ENCODE assay signal across 1 cellular context in genomic region chr3:141499304-141499703, GRCh38.
TF ChIP-seq lines count a peak whose summit lies in the region.

No MANE protein-coding gene starts in this region.

TF ChIP-seq in HepG2, 621 proteins besides CTCF, POLR2A, EP300 and RAD21 (continued from another document):
- TF ChIP-seq, protein P1, sequence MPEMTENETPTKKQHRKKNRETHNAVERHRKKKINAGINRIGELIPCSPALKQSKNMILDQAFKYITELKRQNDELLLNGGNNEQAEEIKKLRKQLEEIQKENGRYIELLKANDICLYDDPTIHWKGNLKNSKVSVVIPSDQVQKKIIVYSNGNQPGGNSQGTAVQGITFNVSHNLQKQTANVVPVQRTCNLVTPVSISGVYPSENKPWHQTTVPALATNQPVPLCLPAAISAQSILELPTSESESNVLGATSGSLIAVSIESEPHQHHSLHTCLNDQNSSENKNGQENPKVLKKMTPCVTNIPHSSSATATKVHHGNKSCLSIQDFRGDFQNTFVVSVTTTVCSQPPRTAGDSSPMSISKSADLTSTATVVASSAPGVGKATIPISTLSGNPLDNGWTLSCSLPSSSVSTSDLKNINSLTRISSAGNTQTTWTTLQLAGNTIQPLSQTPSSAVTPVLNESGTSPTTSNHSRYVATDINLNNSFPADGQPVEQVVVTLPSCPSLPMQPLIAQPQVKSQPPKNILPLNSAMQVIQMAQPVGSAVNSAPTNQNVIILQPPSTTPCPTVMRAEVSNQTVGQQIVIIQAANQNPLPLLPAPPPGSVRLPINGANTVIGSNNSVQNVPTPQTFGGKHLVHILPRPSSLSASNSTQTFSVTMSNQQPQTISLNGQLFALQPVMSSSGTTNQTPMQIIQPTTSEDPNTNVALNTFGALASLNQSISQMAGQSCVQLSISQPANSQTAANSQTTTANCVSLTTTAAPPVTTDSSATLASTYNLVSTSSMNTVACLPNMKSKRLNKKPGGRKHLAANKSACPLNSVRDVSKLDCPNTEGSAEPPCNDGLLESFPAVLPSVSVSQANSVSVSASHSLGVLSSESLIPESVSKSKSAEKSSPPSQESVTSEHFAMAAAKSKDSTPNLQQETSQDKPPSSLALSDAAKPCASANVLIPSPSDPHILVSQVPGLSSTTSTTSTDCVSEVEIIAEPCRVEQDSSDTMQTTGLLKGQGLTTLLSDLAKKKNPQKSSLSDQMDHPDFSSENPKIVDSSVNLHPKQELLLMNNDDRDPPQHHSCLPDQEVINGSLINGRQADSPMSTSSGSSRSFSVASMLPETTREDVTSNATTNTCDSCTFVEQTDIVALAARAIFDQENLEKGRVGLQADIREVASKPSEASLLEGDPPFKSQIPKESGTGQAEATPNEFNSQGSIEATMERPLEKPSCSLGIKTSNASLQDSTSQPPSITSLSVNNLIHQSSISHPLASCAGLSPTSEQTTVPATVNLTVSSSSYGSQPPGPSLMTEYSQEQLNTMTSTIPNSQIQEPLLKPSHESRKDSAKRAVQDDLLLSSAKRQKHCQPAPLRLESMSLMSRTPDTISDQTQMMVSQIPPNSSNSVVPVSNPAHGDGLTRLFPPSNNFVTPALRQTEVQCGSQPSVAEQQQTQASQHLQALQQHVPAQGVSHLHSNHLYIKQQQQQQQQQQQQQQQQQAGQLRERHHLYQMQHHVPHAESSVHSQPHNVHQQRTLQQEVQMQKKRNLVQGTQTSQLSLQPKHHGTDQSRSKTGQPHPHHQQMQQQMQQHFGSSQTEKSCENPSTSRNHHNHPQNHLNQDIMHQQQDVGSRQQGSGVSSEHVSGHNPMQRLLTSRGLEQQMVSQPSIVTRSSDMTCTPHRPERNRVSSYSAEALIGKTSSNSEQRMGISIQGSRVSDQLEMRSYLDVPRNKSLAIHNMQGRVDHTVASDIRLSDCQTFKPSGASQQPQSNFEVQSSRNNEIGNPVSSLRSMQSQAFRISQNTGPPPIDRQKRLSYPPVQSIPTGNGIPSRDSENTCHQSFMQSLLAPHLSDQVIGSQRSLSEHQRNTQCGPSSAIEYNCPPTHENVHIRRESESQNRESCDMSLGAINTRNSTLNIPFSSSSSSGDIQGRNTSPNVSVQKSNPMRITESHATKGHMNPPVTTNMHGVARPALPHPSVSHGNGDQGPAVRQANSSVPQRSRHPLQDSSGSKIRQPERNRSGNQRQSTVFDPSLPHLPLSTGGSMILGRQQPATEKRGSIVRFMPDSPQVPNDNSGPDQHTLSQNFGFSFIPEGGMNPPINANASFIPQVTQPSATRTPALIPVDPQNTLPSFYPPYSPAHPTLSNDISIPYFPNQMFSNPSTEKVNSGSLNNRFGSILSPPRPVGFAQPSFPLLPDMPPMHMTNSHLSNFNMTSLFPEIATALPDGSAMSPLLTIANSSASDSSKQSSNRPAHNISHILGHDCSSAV (CRISPR knock-in tag; IDR thresholded peaks at IDR 0.05; ENCODE audit: borderline replicate concordance) = no peak
- TF ChIP-seq, protein P2, sequence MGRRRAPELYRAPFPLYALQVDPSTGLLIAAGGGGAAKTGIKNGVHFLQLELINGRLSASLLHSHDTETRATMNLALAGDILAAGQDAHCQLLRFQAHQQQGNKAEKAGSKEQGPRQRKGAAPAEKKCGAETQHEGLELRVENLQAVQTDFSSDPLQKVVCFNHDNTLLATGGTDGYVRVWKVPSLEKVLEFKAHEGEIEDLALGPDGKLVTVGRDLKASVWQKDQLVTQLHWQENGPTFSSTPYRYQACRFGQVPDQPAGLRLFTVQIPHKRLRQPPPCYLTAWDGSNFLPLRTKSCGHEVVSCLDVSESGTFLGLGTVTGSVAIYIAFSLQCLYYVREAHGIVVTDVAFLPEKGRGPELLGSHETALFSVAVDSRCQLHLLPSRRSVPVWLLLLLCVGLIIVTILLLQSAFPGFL (CRISPR knock-in tag; IDR thresholded peaks at IDR 0.05) = no peak
- TF ChIP-seq ZBTB2 (CRISPR knock-in tag; IDR thresholded peaks at IDR 0.05; ENCODE audit: low read depth) (no peak), ISL2 (CRISPR knock-in tag; IDR thresholded peaks at IDR 0.05) (no peak), ZNF230 (CRISPR knock-in tag; IDR thresholded peaks at IDR 0.05) (no peak), MYPOP (CRISPR knock-in tag; IDR thresholded peaks at IDR 0.05) (no peak), ZNF484 (CRISPR knock-in tag; IDR thresholded peaks at IDR 0.05; ENCODE audit: borderline replicate concordance, low read depth) (no peak), ZNF607 (CRISPR knock-in tag; IDR thresholded peaks at IDR 0.05; ENCODE audit: borderline replicate concordance) (no peak)
- TF ChIP-seq, protein P3, sequence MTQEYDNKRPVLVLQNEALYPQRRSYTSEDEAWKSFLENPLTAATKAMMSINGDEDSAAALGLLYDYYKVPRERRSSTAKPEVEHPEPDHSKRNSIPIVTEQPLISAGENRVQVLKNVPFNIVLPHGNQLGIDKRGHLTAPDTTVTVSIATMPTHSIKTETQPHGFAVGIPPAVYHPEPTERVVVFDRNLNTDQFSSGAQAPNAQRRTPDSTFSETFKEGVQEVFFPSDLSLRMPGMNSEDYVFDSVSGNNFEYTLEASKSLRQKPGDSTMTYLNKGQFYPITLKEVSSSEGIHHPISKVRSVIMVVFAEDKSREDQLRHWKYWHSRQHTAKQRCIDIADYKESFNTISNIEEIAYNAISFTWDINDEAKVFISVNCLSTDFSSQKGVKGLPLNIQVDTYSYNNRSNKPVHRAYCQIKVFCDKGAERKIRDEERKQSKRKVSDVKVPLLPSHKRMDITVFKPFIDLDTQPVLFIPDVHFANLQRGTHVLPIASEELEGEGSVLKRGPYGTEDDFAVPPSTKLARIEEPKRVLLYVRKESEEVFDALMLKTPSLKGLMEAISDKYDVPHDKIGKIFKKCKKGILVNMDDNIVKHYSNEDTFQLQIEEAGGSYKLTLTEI (CRISPR knock-in tag; conservative IDR thresholded peaks at IDR 0.05) = no peak
